In the genomic region with DNA sequence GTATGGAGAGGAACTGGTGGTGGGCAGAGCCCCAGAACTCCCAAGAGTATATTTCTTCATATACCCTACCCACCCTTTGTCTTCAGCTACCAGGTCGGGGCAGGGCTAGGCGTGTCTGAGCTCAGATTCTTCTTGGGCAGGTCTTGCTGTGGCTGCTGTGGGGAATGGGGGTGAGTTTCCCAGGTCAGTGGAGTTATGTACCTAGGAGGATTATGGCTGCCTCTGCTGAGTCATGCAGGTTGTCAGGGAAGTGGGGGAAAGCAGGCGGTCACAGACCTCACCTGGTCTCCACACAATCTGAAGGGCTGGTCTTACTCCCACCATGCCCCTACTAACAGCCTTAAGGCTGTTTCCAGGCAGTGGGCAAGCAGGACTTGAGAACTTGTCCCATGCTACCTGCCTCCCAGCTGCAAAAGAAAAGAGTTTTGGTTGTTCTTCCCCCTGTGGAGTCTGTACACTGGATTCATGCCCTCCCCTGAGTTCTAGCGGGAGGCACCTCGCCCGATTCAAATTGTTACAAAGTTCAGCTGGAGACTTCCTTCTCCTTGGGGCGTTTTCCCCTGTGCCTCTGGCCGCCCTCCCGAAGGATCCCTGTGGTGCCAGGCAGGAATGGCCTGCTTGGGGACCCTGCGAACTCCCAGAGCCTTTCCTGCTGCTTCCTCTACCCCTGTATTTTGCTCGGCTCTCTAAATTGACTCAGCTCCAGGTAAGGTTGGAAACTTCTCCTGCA, we compare ENCODE assay signal across 1 cellular context.
TF ChIP-seq lines count a peak whose summit lies in the region.

No MANE protein-coding gene starts in this region.

TF ChIP-seq in H1, 55 proteins besides CTCF, POLR2A, EP300 and RAD21 (continued from another document):
- no peak for TF ChIP-seq SP2 (IDR thresholded peaks at IDR 0.05; ENCODE audit: low read length)
